In genomic region chr13:45464687-45465453, GRCh38 we compare ENCODE assay signal across 8 cellular contexts. TPM values are rescaled to one million over a fixed set of nuclear protein-coding genes. Genes with fewer than 3 reads are reported as not detected.
DNase-seq lines count a peak whose midpoint lies in the region; ATAC-seq and TF ChIP-seq lines count a peak whose summit lies in the region.

Gene COG3, plus strand, starts transcription at chr13:45464939. Its CDS starts 98 bp downstream, at chr13:45465037.

- H3K9ac ChIP-seq in smooth muscle cell (ENCODE audit: low read depth): peak within 1 kb of the TSS; percentile 95

- peaks cover 11% of the 10 kb centered on the region for H3F3A ChIP-seq in smooth muscle cell (ENCODE audit: low read depth)

- H3K36me3 Mint-ChIP-seq in activated B cell treated with CpG ODN at 0.5 μM for 24 hours (ENCODE audit: low read depth): peaks cover 16% of the 10 kb centered on the region

- in situ Hi-C loops in GM18951 (cut with MboI; ENCODE audit: low sequenced_read_pairs, unreplicated experiment): no loop called here

- H3K27ac Mint-ChIP-seq in activated B cell treated with CpG ODN at 0.5 μM for 24 hours: peak within 1 kb of the TSS; percentile 90

- peaks cover 41% of the 10 kb centered on the region for H3K4me1 Mint-ChIP-seq in activated B cell treated with CpG ODN at 0.5 μM for 24 hours

- H3K9me3 ChIP-seq in smooth muscle cell (replicated peaks; ENCODE audit: low read depth): no peaks in the 10 kb centered on the region

- peak within 1 kb of the TSS; percentile 69 for H2AFZ ChIP-seq in smooth muscle cell (ENCODE audit: low read depth)

- peak within 1 kb of the TSS; percentile 65 for H3K27ac ChIP-seq in caudate nucleus (ENCODE audit: low read depth, low read length)
- peak within 1 kb of the TSS; percentile 91 for H3K27ac ChIP-seq in smooth muscle cell (ENCODE audit: low read depth)

- H3K4me3 ChIP-seq in smooth muscle cell: peak within 1 kb of the TSS; percentile 92

- no peaks in the 10 kb centered on the region for H3K36me3 ChIP-seq in smooth muscle cell (ENCODE audit: low read depth)

- H3K4me2 ChIP-seq in smooth muscle cell: peak within 1 kb of the TSS; percentile 97

- WGBS in smooth muscle cell (ENCODE audit: low lambda C conversion rate): under 1% methylated on average over 63 of the region's 63 CpGs

- H3K79me2 ChIP-seq in smooth muscle cell (ENCODE audit: low read depth): peaks cover 51% of the 10 kb centered on the region

- DNase-seq in AG08396 (ENCODE audit: low spot score) (peak; percentile 95), NCI-H345 (lab: John Stamatoyannopoulos, UW) (peak; percentile 96), activated B cell treated with CpG ODN at 0.5 μM for 24 hours (peak; percentile 90), caudate nucleus (lab: John Stamatoyannopoulos, UW) (peak; percentile 48 to 97 (median 89)), iPS-NIHi7 (ENCODE audit: extremely low spot score) (peak; percentile 97), smooth muscle cell (lab: John Stamatoyannopoulos, UW; ENCODE audit: unreplicated experiment) (peak; percentile 69)

- H3K4me1 ChIP-seq in smooth muscle cell (ENCODE audit: low read depth): peaks cover 12% of the 10 kb centered on the region

- CTCF ChIA-PET in activated B cell treated with CpG ODN at 0.5 μM for 24 hours (lab: Charles Lee): no interaction called here

- intact Hi-C loops in activated B cell treated with CpG ODN at 0.5 μM for 24 hours (cut with micrococcal nuclease): loop anchor here (1.0 to 10.0 kb wide), 8 partner anchors 48 to 1320 kb away; partner anchors contain the start of genes GPALPP1, NUFIP1, TPT1 and ZC3H13

- POLR2A ChIA-PET in activated B cell treated with CpG ODN at 0.5 μM for 24 hours (lab: Charles Lee): interaction anchor here (0.5 to 2.5 kb wide), 5 partner anchors 47 to 391 kb away, joined by 5 to 33 read pairs (median 7); partner anchors contain the start of genes SLC25A30 and TPT1

- H3K9me3 Mint-ChIP-seq in activated B cell treated with CpG ODN at 0.5 μM for 24 hours: no peaks in the 10 kb centered on the region

- ATAC-seq in HG03196 (IDR thresholded peaks at IDR 0.05; ENCODE audit: unreplicated experiment): peak; percentile 93
- ATAC-seq in activated B cell treated with CpG ODN at 0.5 μM for 24 hours (ENCODE audit: low read depth): peak; percentile 97

- TF ChIP-seq CTCF in activated B cell treated with CpG ODN at 0.5 μM for 24 hours (IDR thresholded peaks at IDR 0.05) (no peak), smooth muscle cell (IDR thresholded peaks at IDR 0.05; ENCODE audit: borderline replicate concordance, insufficient read depth, poor library complexity, severe bottlenecking) (no peak)

- peaks cover 45% of the 10 kb centered on the region for H4K20me1 ChIP-seq in smooth muscle cell (ENCODE audit: low read depth)

- peak; percentile 86 for TF ChIP-seq POLR2A in GM18951 (IDR thresholded peaks at IDR 0.05; ENCODE audit: extremely low read depth, insufficient read depth, insufficient read length)

- H3K27me3 ChIP-seq in smooth muscle cell (ENCODE audit: low read depth): peaks cover 18% of the 10 kb centered on the region

- H3K4me3 Mint-ChIP-seq in activated B cell treated with CpG ODN at 0.5 μM for 24 hours: peak within 1 kb of the TSS; percentile 95

- peaks cover 1% of the 10 kb centered on the region for H3K27me3 Mint-ChIP-seq in activated B cell treated with CpG ODN at 0.5 μM for 24 hours

RNA-seq across cellular contexts. Expression of gene COG3, which starts in this region (rescaled TPM):
- total RNA-seq in activated B cell treated with CpG ODN at 0.5 μM for 24 hours (26.0 and 31.6 TPM in 2 replicates), smooth muscle cell (38.2 and 46.8 TPM in 2 replicates)
- polyA plus RNA-seq in smooth muscle cell: 23.0 and 25.4 TPM in 2 replicates

Comparison
In these comparisons a context has a peak if more than half of its experiments do, and no peak if none do; other contexts are left out.
1. Peak in every context shown above with its lines: DNase-seq, ATAC-seq, H3K4me3 ChIP-seq and H3K27ac ChIP-seq.